In genomic region chr6:38157905-38158304, GRCh38 we compare ENCODE assay signal across 1 cellular context.
TF ChIP-seq lines count a peak whose summit lies in the region.

No MANE protein-coding gene starts in this region.

TF ChIP-seq in GM12878, 131 proteins besides CTCF, POLR2A, EP300 and RAD21:
- TF ChIP-seq MLLT1 (IDR thresholded peaks at IDR 0.05): no peak
- TF ChIP-seq CEBPB (IDR thresholded peaks at IDR 0.05; ENCODE audit: borderline replicate concordance in 1 of 2, low read depth in 2 of 2, low read length in 2 of 2): no peak
- TF ChIP-seq ZSCAN29 (IDR thresholded peaks at IDR 0.05): no peak
- TF ChIP-seq RAD51 (IDR thresholded peaks at IDR 0.05): no peak
- no peak for TF ChIP-seq RUNX3 (IDR thresholded peaks at IDR 0.05; ENCODE audit: low read length)
- TF ChIP-seq MTA3 (IDR thresholded peaks at IDR 0.05; ENCODE audit: borderline replicate concordance, low read length): no peak
- no peak for TF ChIP-seq FOXK2 (IDR thresholded peaks at IDR 0.05)
- TF ChIP-seq CBX3 (IDR thresholded peaks at IDR 0.05; ENCODE audit: borderline replicate concordance, low read depth): no peak
- TF ChIP-seq LARP7 (IDR thresholded peaks at IDR 0.05): no peak
- no peak for TF ChIP-seq PKNOX1 (IDR thresholded peaks at IDR 0.05)
- no peak for TF ChIP-seq SREBF1 (IDR thresholded peaks at IDR 0.05; ENCODE audit: low read length)
- no peak for TF ChIP-seq POU2F2 (IDR thresholded peaks at IDR 0.05; ENCODE audit: borderline replicate concordance, low read depth, low read length)
- no peak for TF ChIP-seq BRCA1 (IDR thresholded peaks at IDR 0.05; ENCODE audit: low read depth, low read length)
- no peak for TF ChIP-seq ZNF592 (IDR thresholded peaks at IDR 0.05)
- no peak for TF ChIP-seq CUX1 (IDR thresholded peaks at IDR 0.05; ENCODE audit: insufficient replicate concordance, low read depth, low read length)
- TF ChIP-seq BMI1 (IDR thresholded peaks at IDR 0.05; ENCODE audit: borderline replicate concordance): no peak
- TF ChIP-seq E4F1 (IDR thresholded peaks at IDR 0.05; ENCODE audit: borderline replicate concordance, partially characterized antibody): no peak
- TF ChIP-seq TARDBP (IDR thresholded peaks at IDR 0.05; ENCODE audit: borderline replicate concordance): no peak
TF ChIP-seq in GM12878: peak in this region for 0.
